ENCODE assay signal across 8 cellular contexts in the genomic region with DNA sequence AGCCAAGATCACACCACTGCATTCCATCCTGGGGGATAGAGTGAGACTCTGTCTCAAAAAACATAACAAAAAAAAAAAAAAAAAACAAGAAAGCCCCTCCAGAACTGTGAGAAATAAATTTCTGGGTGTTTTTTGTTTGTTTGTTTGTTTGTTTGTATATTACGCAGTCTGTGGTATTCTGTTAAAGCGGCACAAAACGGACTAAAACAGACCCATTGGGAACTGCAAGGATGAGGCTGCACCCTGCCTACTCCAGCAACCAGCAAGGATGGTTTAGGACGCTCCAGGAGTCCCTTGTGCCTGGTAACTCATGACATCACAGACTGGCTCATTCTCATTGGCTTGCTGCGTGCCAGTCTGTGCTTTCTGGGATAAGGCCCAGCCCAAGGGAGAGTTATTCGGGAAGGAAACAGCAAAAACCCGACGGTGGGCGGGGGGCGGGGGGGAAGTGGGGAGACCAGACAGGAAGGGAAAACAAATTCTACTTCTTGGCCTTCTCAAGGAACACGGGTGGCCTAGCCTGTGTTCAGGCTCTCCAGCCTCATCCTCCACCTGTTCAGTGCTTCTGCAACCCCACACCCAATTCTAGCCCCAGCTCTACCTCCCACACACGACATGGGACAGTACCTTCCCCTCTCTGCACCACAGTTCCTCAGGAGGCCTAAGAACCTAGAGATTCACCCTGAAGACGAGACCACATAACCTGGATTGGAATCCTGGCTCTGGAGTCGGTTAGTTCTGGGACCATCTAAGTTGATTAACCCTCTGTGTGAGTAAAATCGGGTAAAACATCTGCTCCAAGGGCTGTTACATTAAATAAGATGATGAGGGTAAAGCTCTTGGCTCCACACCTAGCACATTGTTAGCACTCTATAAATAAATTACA. TPM values are rescaled to one million over a fixed set of nuclear protein-coding genes. Genes with fewer than 3 reads are reported as not detected.
DNase-seq lines count a peak whose midpoint lies in the region; ATAC-seq, FAIRE-seq and TF ChIP-seq lines count a peak whose summit lies in the region.

No MANE protein-coding gene starts in this region.

- no peaks in the 10 kb centered on the region for H3K79me2 ChIP-seq in K562 (ENCODE audit: control insufficient read depth, insufficient read depth, low read length)

- in situ Hi-C loops in K562 (cut with MboI): no loop called here

- BruUV-seq in K562 (replicated peaks; lab: Mats Ljungman, UMichigan): no TSS peak

- no peaks in the 10 kb centered on the region for H3K36me3 ChIP-seq in K562 (ENCODE audit: control insufficient read depth, insufficient read depth, low read length)

- POLR2A ChIA-PET in HEK293T (lab: Yijun Ruan, JAX) (no interaction called here), K562 (lab: Yijun Ruan, JAX) (interaction anchor here (0.6 to 1.6 kb wide), 4 partner anchors 9 to 1490 kb away, joined by 3 read pairs; no protein-coding TSS in a partner anchor)

- H3K27me3 ChIP-seq in K562 (ENCODE audit: control insufficient read depth in 2 of 2, insufficient read depth in 2 of 2, low read length in 2 of 2): peaks cover 0 to 8% of the 10 kb centered on the region in 2 experiments; a peak in 1 of 5 replicates

- 12% methylated on average over 12 of the region's 15 CpGs for WGBS in K562 (ENCODE audit: insufficient coverage, low coverage, missing lambda C conversion rate)

- H3K9ac ChIP-seq in K562 (ENCODE audit: insufficient read depth in 1 of 2, low read depth in 2 of 2, low read length in 2 of 2): no peak overlapping the region

- TF ChIP-seq POLR2A in K562 (conservative IDR thresholded peaks at IDR 0.05): no peak

- H3K9me3 ChIP-seq in K562 (replicated peaks; ENCODE audit: control insufficient read depth, insufficient read depth, low read depth, low read length): no peaks in the 10 kb centered on the region

- H3K27ac ChIP-seq in K562 (ENCODE audit: extremely low read depth, low read depth, low read length): no peak overlapping the region

- H4K20me1 ChIP-seq in K562 (replicated peaks; ENCODE audit: control insufficient read depth, insufficient read depth, low read length): 0 out of 2 replicates have a peak, but pooled peaks cover 5% of the 10 kb centered on the region

- ATAC-seq in SK-N-SH treated with all-trans-retinoic acid at 6 μM for 48 hours: peak; percentile 98
- peak; percentile 87 for ATAC-seq in K562

- no peak for TF ChIP-seq RAD21 in K562 (CRISPR knock-in tag; conservative IDR thresholded peaks at IDR 0.05 in 1 of 2, IDR thresholded peaks at IDR 0.05 in 1 of 2)

- TF ChIP-seq CTCF in GM10266 (IDR thresholded peaks at IDR 0.05; ENCODE audit: control insufficient read depth, insufficient read depth, low read depth, missing control alignments) (no peak), K562 (IDR thresholded peaks at IDR 0.05 in 2 of 3, conservative IDR thresholded peaks at IDR 0.05 in 1 of 3; ENCODE audit: insufficient read depth in 2 of 3, low read depth in 1 of 3, low read length in 3 of 3) (no peak)

- intact Hi-C loops in K562 (cut with micrococcal nuclease): no loop called here

- H3K4me3 ChIP-seq in K562: no peak overlapping the region

- peaks cover 4 to 12% of the 10 kb centered on the region in 2 experiments; a peak in 3 of 5 replicates for H3K4me1 ChIP-seq in K562 (replicated peaks in 1 of 2; ENCODE audit: control insufficient read depth in 2 of 2, insufficient read depth in 2 of 2, low read length in 2 of 2)

- H2AFZ ChIP-seq in K562 (ENCODE audit: low read depth, low read length): 0 out of 2 replicates have a peak overlapping the region, but pooled peaks have one; percentile 22

- DNase-seq in GM10266 (ENCODE audit: extremely low spot score) (peak; percentile 61), HEK293T (ENCODE audit: extremely low spot score) (peak; percentile 94), NCI-H1092 treated with DMSO at 0.1 percent for 48 hours (lab: John Stamatoyannopoulos, UW) (peak; percentile 60), K562 (ENCODE audit: extremely low read depth in 1 of 4, low spot score in 3 of 4) (peak; percentile 55 to 81 (median 76)), hypothalamus (lab: John Stamatoyannopoulos, UW) (peak; percentile 11 to 92 (median 70)), putamen (ENCODE audit: low spot score) (peak; percentile 92)
- DNase-seq in NK-92 treated with Interleukin-12 subunit alpha and Interleukin-12 subunit beta, amount 100 ng/mL, for 24 hours (lab: John Stamatoyannopoulos, UW): no peak

- CTCF ChIA-PET in HEK293T (lab: Yijun Ruan, JAX): interaction anchor here (1.5 to 2.0 kb wide), 2 partner anchors 11 to 26 kb away, joined by 6 to 7 read pairs; no protein-coding TSS in a partner anchor
- CTCF ChIA-PET in K562 (lab: Yijun Ruan, JAX; ENCODE audit: low intra/inter-chr PET ratio): no interaction called here

- no peak overlapping the region for H3K4me2 ChIP-seq in K562 (ENCODE audit: insufficient read depth, low read length)

- TF ChIP-seq EP300 in K562 (IDR thresholded peaks at IDR 0.05; ENCODE audit: low read length): no peak

- peak; percentile 86 for FAIRE-seq in K562 (lab: Jason Lieb, UNC)

- no peaks in the 10 kb centered on the region for H3K9me1 ChIP-seq in K562 (ENCODE audit: control insufficient read depth, insufficient read depth, low read length)

TF ChIP-seq in HEK293T, 16 proteins besides CTCF, POLR2A, EP300 and RAD21 (continues in another document):
- no peak for TF ChIP-seq ARNT (IDR thresholded peaks at IDR 0.05)

TF ChIP-seq in K562, 482 proteins besides CTCF, POLR2A, EP300 and RAD21 (continues in another document):
- TF ChIP-seq ATF1 (CRISPR knock-in tag; IDR thresholded peaks at IDR 0.05) (no peak), ATF1 (tag; IDR thresholded peaks at IDR 0.05) (peak; percentile 53), RFX5 (IDR thresholded peaks at IDR 0.05; ENCODE audit: low read depth, low read length) (peak; percentile 98)

RNA-seq across cellular contexts. Expression of a gene that starts 2.8 kb away (rescaled TPM):
- not detected in 2 replicates for total RNA-seq in K562 (2011; cell fraction: chromatin; rRNA removed; ENCODE audit: low replicate concordance)
- not detected in 2 replicates for total RNA-seq in K562 (2011; cell fraction: nucleolus; rRNA removed)
- total RNA-seq in K562 (2011; cell fraction: nucleoplasm; rRNA removed): not detected in 2 replicates
- total RNA-seq in K562 (2014; rRNA removed) (1.00 and 1.1 TPM in 2 replicates), K562 (2014; rRNA removed; fragmentation: Illumina TruSeq; extraction: Trizol) (0.18 TPM in 1 of 2 replicates, not detected in the other), K562 (2015; rRNA removed; fragmentation: Illumina TruSeq; extraction: Trizol) (0.65 and 0.87 TPM in 2 replicates), K562 (2021) (4.8 and 6.0 TPM in 2 replicates)
- polyA plus RNA-seq in K562 (2011; rRNA removed) (0.07 and 0.22 TPM in 2 replicates), K562 (2014; fragmentation: Illumina TruSeq; extraction: Trizol) (0.40 and 1.1 TPM in 2 replicates), K562 (2014; fragmentation: Nextera tagmentation; extraction: Ambion mirVana) (under 1 TPM; 0.21 to 0.24 TPM), K562 (2014; rRNA removed) (0.32 and 1.9 TPM in 2 replicates)
- polyA plus RNA-seq in K562 (2011; cell fraction: cytosol; rRNA removed): 0.22 and 0.27 TPM in 2 replicates
- polyA plus RNA-seq in K562 (2011; cell fraction: nucleus; rRNA removed): 0.23 TPM in 1 of 2 replicates, not detected in the other
- 0.82 and 2.1 TPM in 2 replicates for polyA plus RNA-seq in K562 (2012)
- 0.18 TPM in 1 of 2 replicates, not detected in the other for polyA minus RNA-seq in K562 (2011; rRNA and poly(A)+ RNA removed)
- polyA minus RNA-seq in K562 (2011; cell fraction: cytosol; rRNA and poly(A)+ RNA removed): 1.5 TPM in 1 of 2 replicates, not detected in the other
- not detected in 2 replicates for polyA minus RNA-seq in K562 (2011; cell fraction: nucleus; rRNA and poly(A)+ RNA removed)

RNA-seq across cellular contexts. Expression of a gene that starts 39.7 kb away (rescaled TPM):
- total RNA-seq in K562 (2011; cell fraction: chromatin; rRNA removed; ENCODE audit: low replicate concordance): 265 and 394 TPM in 2 replicates
- 818 and 919 TPM in 2 replicates for total RNA-seq in K562 (2011; cell fraction: nucleolus; rRNA removed)
- total RNA-seq in K562 (2011; cell fraction: nucleoplasm; rRNA removed): 1,009 and 1,942 TPM in 2 replicates
- total RNA-seq in K562 (2014; rRNA removed) (3,004 and 3,238 TPM in 2 replicates), K562 (2014; rRNA removed; fragmentation: Illumina TruSeq; extraction: Trizol) (3,003 and 3,017 TPM in 2 replicates), K562 (2015; rRNA removed; fragmentation: Illumina TruSeq; extraction: Trizol) (2,679 and 2,873 TPM in 2 replicates), K562 (2021) (3,285 and 3,523 TPM in 2 replicates)
- polyA plus RNA-seq in K562 (2011; rRNA removed) (5,983 and 6,751 TPM in 2 replicates), K562 (2014; fragmentation: Illumina TruSeq; extraction: Trizol) (3,907 and 4,185 TPM in 2 replicates), K562 (2014; fragmentation: Nextera tagmentation; extraction: Ambion mirVana) (1,000 to 10,000 TPM; 1,824 to 2,512 TPM), K562 (2014; rRNA removed) (4,384 and 5,321 TPM in 2 replicates)
- polyA plus RNA-seq in K562 (2011; cell fraction: cytosol; rRNA removed): 5,490 and 8,746 TPM in 2 replicates
- polyA plus RNA-seq in K562 (2011; cell fraction: nucleus; rRNA removed): 1,361 and 2,299 TPM in 2 replicates
- polyA plus RNA-seq in K562 (2012): 4,665 and 5,719 TPM in 2 replicates
- 3,342 and 3,929 TPM in 2 replicates for polyA minus RNA-seq in K562 (2011; rRNA and poly(A)+ RNA removed)
- polyA minus RNA-seq in K562 (2011; cell fraction: cytosol; rRNA and poly(A)+ RNA removed): 682 and 753 TPM in 2 replicates
- 162 and 371 TPM in 2 replicates for polyA minus RNA-seq in K562 (2011; cell fraction: nucleus; rRNA and poly(A)+ RNA removed)

RNA-seq across cellular contexts. Expression of a gene that starts 52.4 kb away (rescaled TPM):
- 85.2 and 176 TPM in 2 replicates for total RNA-seq in K562 (2011; cell fraction: chromatin; rRNA removed; ENCODE audit: low replicate concordance)
- 76.1 and 89.9 TPM in 2 replicates for total RNA-seq in K562 (2011; cell fraction: nucleolus; rRNA removed)
- total RNA-seq in K562 (2011; cell fraction: nucleoplasm; rRNA removed): 70.8 and 76.0 TPM in 2 replicates
- 75.9 and 93.5 TPM in 2 replicates for total RNA-seq in K562 (2014; rRNA removed)
- 49.7 and 61.8 TPM in 2 replicates for total RNA-seq in K562 (2014; rRNA removed; fragmentation: Illumina TruSeq; extraction: Trizol)
- 61.7 and 65.3 TPM in 2 replicates for total RNA-seq in K562 (2015; rRNA removed; fragmentation: Illumina TruSeq; extraction: Trizol)
- 122 and 134 TPM in 2 replicates for total RNA-seq in K562 (2021)
- 20.7 and 23.9 TPM in 2 replicates for polyA plus RNA-seq in K562 (2011; rRNA removed)
- 20.8 and 26.5 TPM in 2 replicates for polyA plus RNA-seq in K562 (2011; cell fraction: cytosol; rRNA removed)
- polyA plus RNA-seq in K562 (2011; cell fraction: nucleus; rRNA removed): 58.2 and 91.5 TPM in 2 replicates
- 49.5 and 79.5 TPM in 2 replicates for polyA plus RNA-seq in K562 (2012)
- 98.6 and 113 TPM in 2 replicates for polyA plus RNA-seq in K562 (2014; fragmentation: Illumina TruSeq; extraction: Trizol)
- polyA plus RNA-seq in K562 (2014; fragmentation: Nextera tagmentation; extraction: Ambion mirVana): 10 to 100 TPM in 1 of 2 experiments, 1 to 10 TPM in 1; 9.8 to 17.3 TPM
- 53.9 and 64.1 TPM in 2 replicates for polyA plus RNA-seq in K562 (2014; rRNA removed)
- 20.0 and 23.5 TPM in 2 replicates for polyA minus RNA-seq in K562 (2011; rRNA and poly(A)+ RNA removed)
- 44.1 and 48.4 TPM in 2 replicates for polyA minus RNA-seq in K562 (2011; cell fraction: cytosol; rRNA and poly(A)+ RNA removed)
- polyA minus RNA-seq in K562 (2011; cell fraction: nucleus; rRNA and poly(A)+ RNA removed): 32.2 and 34.8 TPM in 2 replicates
